ENCODE assay signal across 18 cellular contexts in genomic region chr2:124975658-124976057, GRCh38.
DNase-seq lines count a peak whose midpoint lies in the region; FAIRE-seq and TF ChIP-seq lines count a peak whose summit lies in the region.
"Had no signal": no experiment of that assay in that cellular context is flagged by ENCODE, and none has a peak within 500 bp of the region (broad histone marks: within the 10 kb centered on the region; RNA-seq: fewer than 3 reads in every experiment).

No MANE protein-coding gene starts in this region.

- 0 out of 2 replicates have a peak overlapping the region, but pooled peaks have one; percentile 38 for H2AFZ ChIP-seq in H1 (ENCODE audit: low read length)
- H2AFZ ChIP-seq: GM23248 had no signal

- no peak overlapping the region for H4K8ac ChIP-seq in H1 (ENCODE audit: extremely low read depth, insufficient read depth, low read length)
- H4K8ac ChIP-seq in mesendoderm (ENCODE audit: low read depth, low read length): no peak overlapping the region

- FAIRE-seq in H1 (lab: Jason Lieb, UNC): no peak
- FAIRE-seq: G401.6, GM12892, H54 had no signal

- no peaks in the 10 kb centered on the region for H3K9me3 ChIP-seq in H1 (ENCODE audit: insufficient read depth in 2 of 2, low read depth in 1 of 2, low read length in 1 of 2)
- no peaks in the 10 kb centered on the region; the same call in 1 of the 2 replicates for H3K9me3 ChIP-seq in MG63
- H3K9me3 ChIP-seq: HAP-1 had no signal

- H3K4me3 ChIP-seq in H1 (ENCODE audit: extremely low read depth in 1 of 4, insufficient read depth in 2 of 4, low read depth in 3 of 4, low read length in 4 of 4) (no peak overlapping the region), mesendoderm (ENCODE audit: low read length) (no peak overlapping the region), MG63 (no peak overlapping the region)
- H3K4me3 ChIP-seq: GM23248, HAP-1 had no signal

- TF ChIP-seq RAD21 in H1 (IDR thresholded peaks at IDR 0.05 in 1 of 2, conservative IDR thresholded peaks at IDR 0.05 in 1 of 2; ENCODE audit: low read depth in 2 of 2, low read length in 2 of 2): no peak

- TF ChIP-seq CTCF in H1 (IDR thresholded peaks at IDR 0.05; ENCODE audit: control extremely low read depth in 1 of 3, insufficient read depth in 1 of 3, low read depth in 1 of 3, low read length in 3 of 3): no peak

- H3K27ac ChIP-seq in H1 (ENCODE audit: low read depth, low read length): no peak overlapping the region
- H3K27ac ChIP-seq in mesendoderm (ENCODE audit: low read depth, low read length): no peak overlapping the region
- H3K27ac ChIP-seq: GM23248 had no signal

- no peaks in the 10 kb centered on the region for H3K23me2 ChIP-seq in H1 (ENCODE audit: low read depth, low read length)

- no peak overlapping the region for H4K91ac ChIP-seq in H1 (replicated peaks; ENCODE audit: insufficient read length, low read length)

- no peak overlapping the region for H2BK15ac ChIP-seq in H1 (ENCODE audit: low read length)
- no peak overlapping the region for H2BK15ac ChIP-seq in mesendoderm (replicated peaks; ENCODE audit: low read depth)

- H3K79me1 ChIP-seq in H1 (ENCODE audit: low read depth, low read length): no peaks in the 10 kb centered on the region
- H3K79me1 ChIP-seq in mesendoderm (ENCODE audit: low read length): no peaks in the 10 kb centered on the region

- H3K23ac ChIP-seq in H1 (ENCODE audit: insufficient read length): no peak overlapping the region
- no peak overlapping the region for H3K23ac ChIP-seq in mesendoderm (ENCODE audit: low read length)

- CTCF ChIA-PET in H1 (lab: Charles Lee; ENCODE audit: partially characterized antibody): interaction anchor here (0.5 to 0.7 kb wide), 3 partner anchors 435 to 1128 kb away, joined by 3 to 4 read pairs (median 3); no protein-coding TSS in a partner anchor

- H3K14ac ChIP-seq in H1 (ENCODE audit: insufficient read length): no peak overlapping the region

- no peak overlapping the region for H2BK5ac ChIP-seq in H1 (ENCODE audit: low read depth, low read length)
- H2BK5ac ChIP-seq in mesendoderm (ENCODE audit: low read length): no peak overlapping the region

- peaks cover 0 to 7% (median 0%) of the 10 kb centered on the region in 4 experiments; a peak in 1 of 7 replicates for H3K4me1 ChIP-seq in H1 (replicated peaks in 1 of 4; ENCODE audit: control insufficient read depth in 3 of 4, insufficient read depth in 4 of 4, low read length in 3 of 4)
- no peaks in the 10 kb centered on the region for H3K4me1 ChIP-seq in mesendoderm (ENCODE audit: control insufficient read depth, low read depth, low read length)
- H3K4me1 ChIP-seq: HAP-1 had no signal

- H2AK5ac ChIP-seq in H1 (ENCODE audit: low read depth, low read length) (no peak overlapping the region), mesendoderm (ENCODE audit: low read length) (no peak overlapping the region)

- H3K4me2 ChIP-seq in H1 (ENCODE audit: insufficient read depth in 1 of 2, low read depth in 2 of 2, low read length in 2 of 2) (no peak overlapping the region), mesendoderm (ENCODE audit: low read length) (no peak overlapping the region)

- H3K56ac ChIP-seq in H1 (replicated peaks; ENCODE audit: insufficient read length, low read depth, low read length) (no peak overlapping the region), mesendoderm (ENCODE audit: low read length) (no peak overlapping the region)

- no peak overlapping the region for H2BK12ac ChIP-seq in H1 (ENCODE audit: low read depth, low read length)

- no peak overlapping the region for H3K18ac ChIP-seq in H1 (ENCODE audit: extremely low read depth, low read length)
- H3K18ac ChIP-seq in mesendoderm (ENCODE audit: low read length): no peak overlapping the region

- H3K4ac ChIP-seq in H1 (replicated peaks; ENCODE audit: insufficient read length, low read depth, low read length) (no peak overlapping the region), mesendoderm (ENCODE audit: low read depth, low read length) (no peak overlapping the region)

- POLR2A ChIA-PET in H1 (lab: Charles Lee; ENCODE audit: partially characterized antibody): no interaction called here

- H3K9ac ChIP-seq in H1 (replicated peaks in 1 of 4; ENCODE audit: extremely low read depth in 1 of 4, low read depth in 3 of 4, low read length in 3 of 4) (no peak overlapping the region), mesendoderm (ENCODE audit: low read length) (no peak overlapping the region)
- H3K9ac ChIP-seq: GM23248 had no signal

- whole genome bisulfite sequencing in H1 (ENCODE audit: extremely low coverage in 1 of 2, insufficient coverage in 1 of 2, insufficient read length in 1 of 2, insufficient replicate concordance in 2 of 2, low coverage in 1 of 2, low lambda C conversion rate in 2 of 2, missing lambda C conversion rate in 1 of 2), 2 experiments: 95% methylated on average over 2 of the region's 2 CpGs; no CpG with 5 or more reads in 1 of the 2 experiments
- WGBS in mesendoderm (ENCODE audit: extremely low coverage, insufficient coverage, low lambda C conversion rate): no CpG with 5 or more reads among the region's 2 CpGs

- H4K20me1 ChIP-seq in H1 (replicated peaks in 1 of 2; ENCODE audit: control insufficient read depth in 1 of 2, insufficient read depth in 2 of 2, low read length in 2 of 2): no peaks in the 10 kb centered on the region

- no peaks in the 10 kb centered on the region for H3K27me3 ChIP-seq in H1 (replicated peaks in 1 of 4; ENCODE audit: control insufficient read depth in 3 of 4, extremely low read depth in 1 of 4, insufficient read depth in 3 of 4, low read length in 3 of 4)
- no peaks in the 10 kb centered on the region for H3K27me3 ChIP-seq in mesendoderm (ENCODE audit: insufficient read depth, low read length, poor library complexity)
- no peaks in the 10 kb centered on the region for H3K27me3 ChIP-seq in MG63

- H3K79me2 ChIP-seq in H1 (ENCODE audit: control insufficient read depth in 1 of 2, insufficient read depth in 2 of 2, low read length in 2 of 2) (no peaks in the 10 kb centered on the region), mesendoderm (ENCODE audit: control insufficient read depth, insufficient read depth, low read length) (no peaks in the 10 kb centered on the region)

- peak; percentile 50 for DNase-seq in M059J (ENCODE audit: low read depth)
- no peak for DNase-seq in H1 (ENCODE audit: low read depth in 1 of 2, low spot score in 2 of 2)
- peak; percentile 72 for DNase-seq in mesendoderm
- no peak for DNase-seq in activated gamma-delta T cell (lab: John Stamatoyannopoulos, UW)
- no peak for DNase-seq in SK-N-DZ (ENCODE audit: low spot score)
- no peak for DNase-seq in MG63
- DNase-seq: C1 segment of cervical spinal cord; Calu3; CD4-positive, alpha-beta memory T cell; COR-L47; DMS53; DMS79 treated with DMSO at 0.1 percent for 48 hours; GM23248; HFFc6 had no signal

- no peak overlapping the region for H4K5ac ChIP-seq in H1 (ENCODE audit: insufficient read length, low read depth, low read length)
- H4K5ac ChIP-seq in mesendoderm (ENCODE audit: low read length): no peak overlapping the region

- no peak for TF ChIP-seq POLR2A in H1 (IDR thresholded peaks at IDR 0.05; ENCODE audit: control extremely low read depth in 1 of 2, low read depth in 2 of 2, low read length in 2 of 2)

- TF ChIP-seq EP300 in H1 (IDR thresholded peaks at IDR 0.05; ENCODE audit: borderline replicate concordance in 1 of 2, low read depth in 2 of 2, low read length in 2 of 2): no peak

- H2BK20ac ChIP-seq in H1 (ENCODE audit: low read length): no peak overlapping the region

- no peaks in the 10 kb centered on the region for H3K36me3 ChIP-seq in H1 (ENCODE audit: control insufficient read depth in 2 of 4, insufficient read depth in 4 of 4, low read length in 3 of 4)
- no peaks in the 10 kb centered on the region for H3K36me3 ChIP-seq in mesendoderm (ENCODE audit: control insufficient read depth, insufficient read depth, low read length)
- H3K36me3 ChIP-seq in MG63: no peaks in the 10 kb centered on the region
- H3K36me3 ChIP-seq: HAP-1 had no signal

- H2BK120ac ChIP-seq in H1 (replicated peaks; ENCODE audit: low read depth, low read length): no peak overlapping the region
- H2BK120ac ChIP-seq in mesendoderm (ENCODE audit: low read depth, low read length): no peak overlapping the region

TF ChIP-seq in H1, 55 proteins besides CTCF, POLR2A, EP300 and RAD21 (continues in another document):
- TF ChIP-seq RXRA (IDR thresholded peaks at IDR 0.05; ENCODE audit: insufficient read depth, low read depth, low read length): no peak
- no peak for TF ChIP-seq SP2 (IDR thresholded peaks at IDR 0.05; ENCODE audit: low read length)
- no peak for TF ChIP-seq USF2 (IDR thresholded peaks at IDR 0.05; ENCODE audit: low read length)
- TF ChIP-seq KDM4A (IDR thresholded peaks at IDR 0.05; ENCODE audit: low read depth, low read length, severe bottlenecking): no peak
- TF ChIP-seq BRCA1 (IDR thresholded peaks at IDR 0.05; ENCODE audit: low read depth, low read length): no peak
- TF ChIP-seq, protein P1, sequence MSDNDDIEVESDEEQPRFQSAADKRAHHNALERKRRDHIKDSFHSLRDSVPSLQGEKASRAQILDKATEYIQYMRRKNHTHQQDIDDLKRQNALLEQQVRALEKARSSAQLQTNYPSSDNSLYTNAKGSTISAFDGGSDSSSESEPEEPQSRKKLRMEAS (IDR thresholded peaks at IDR 0.05): no peak
- no peak for TF ChIP-seq YY1 (IDR thresholded peaks at IDR 0.05; ENCODE audit: low read depth, low read length)
- TF ChIP-seq EZH2 (IDR thresholded peaks at IDR 0.05; ENCODE audit: low read depth, low read length, severe bottlenecking): no peak
- TF ChIP-seq, protein P2, sequence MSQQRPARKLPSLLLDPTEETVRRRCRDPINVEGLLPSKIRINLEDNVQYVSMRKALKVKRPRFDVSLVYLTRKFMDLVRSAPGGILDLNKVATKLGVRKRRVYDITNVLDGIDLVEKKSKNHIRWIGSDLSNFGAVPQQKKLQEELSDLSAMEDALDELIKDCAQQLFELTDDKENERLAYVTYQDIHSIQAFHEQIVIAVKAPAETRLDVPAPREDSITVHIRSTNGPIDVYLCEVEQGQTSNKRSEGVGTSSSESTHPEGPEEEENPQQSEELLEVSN (IDR thresholded peaks at IDR 0.05): no peak
- no peak for TF ChIP-seq HDAC2 (IDR thresholded peaks at IDR 0.05; ENCODE audit: borderline replicate concordance in 1 of 2, low read depth in 2 of 2, low read length in 2 of 2)
- TF ChIP-seq CHD2 (IDR thresholded peaks at IDR 0.05; ENCODE audit: low read length): no peak
- no peak for TF ChIP-seq POU5F1 (IDR thresholded peaks at IDR 0.05; ENCODE audit: low read depth, low read length)

Comparison
In these comparisons a context has a peak if more than half of its experiments do, and no peak if none do; other contexts are left out.
1. DNase-seq: peak in M059J (single experiment) and mesendoderm (single experiment); none in H1 (0 of 2), activated gamma-delta T cell (single experiment), SK-N-DZ (single experiment) and MG63 (single experiment).